13 cellular contexts compared by ENCODE assay signal in the genomic region with DNA sequence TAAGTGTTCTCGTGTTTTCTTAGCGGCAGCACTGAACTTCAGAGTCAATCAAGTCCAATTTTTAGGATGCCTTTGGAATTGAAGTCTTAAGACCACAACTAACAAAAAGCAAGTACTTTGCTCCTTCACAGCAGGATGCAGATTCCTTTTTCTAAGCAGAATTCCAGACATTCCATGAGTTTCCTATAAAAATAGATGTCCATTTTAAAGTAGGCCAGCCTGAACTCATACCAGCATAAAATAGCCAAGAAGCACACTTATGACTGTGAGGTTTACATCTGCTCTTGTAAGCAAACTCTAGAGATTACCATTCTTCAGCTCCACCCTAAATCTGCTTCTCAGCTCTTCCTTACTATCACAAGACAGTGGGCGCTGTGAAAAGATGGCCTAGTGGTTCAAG.
DNase-seq lines count a peak whose midpoint lies in the region; ATAC-seq, FAIRE-seq and TF ChIP-seq lines count a peak whose summit lies in the region.
"Had no signal": no experiment of that assay in that cellular context is flagged by ENCODE, and none has a peak within 500 bp of the region (broad histone marks: within the 10 kb centered on the region; RNA-seq: fewer than 3 reads in every experiment).

No MANE protein-coding gene starts in this region.

- H3K27ac Mint-ChIP-seq in T-helper 17 cell, result peak overlapping the region; percentile 1
- peak overlapping the region; percentile 93 for H3K27ac Mint-ChIP-seq in osteocyte (ENCODE audit: unreplicated experiment)

- H3K9me3 Mint-ChIP-seq in osteocyte (ENCODE audit: unreplicated experiment), result no peaks in the 10 kb centered on the region
- H3K9me3 Mint-ChIP-seq: stimulated activated effector memory CD8-positive, alpha-beta T cell treated with anti-CD3 and anti-CD28 coated beads, Interleukin-12 subunit alpha, Interleukin-12 subunit beta, amount 100 ng/mL, for 72 hours had no signal

- ATAC-seq in T-helper 17 cell, result no peak
- ATAC-seq: HCT116; Panc1; stimulated activated effector memory CD8-positive, alpha-beta T cell treated with anti-CD3 and anti-CD28 coated beads, Interleukin-12 subunit alpha, Interleukin-12 subunit beta, amount 100 ng/mL, for 72 hours had no signal

- no peak for TF ChIP-seq CTCF in foreskin fibroblast (IDR thresholded peaks at IDR 0.05; ENCODE audit: low read depth, low read length)
- no peak for TF ChIP-seq CTCF in osteocyte (IDR thresholded peaks at IDR 0.05)

- H3K4me1 Mint-ChIP-seq in T-helper 17 cell, result peaks cover 11% of the 10 kb centered on the region
- H3K4me1 Mint-ChIP-seq in osteocyte (ENCODE audit: unreplicated experiment), result peaks cover 72% of the 10 kb centered on the region

- H3K27me3 Mint-ChIP-seq in T-helper 17 cell, result no peaks in the 10 kb centered on the region
- no peaks in the 10 kb centered on the region for H3K27me3 Mint-ChIP-seq in osteocyte (ENCODE audit: unreplicated experiment)

- H3K36me3 Mint-ChIP-seq in T-helper 17 cell (ENCODE audit: low read depth), result no peaks in the 10 kb centered on the region
- no peaks in the 10 kb centered on the region for H3K36me3 Mint-ChIP-seq in osteocyte (ENCODE audit: unreplicated experiment)
- H3K36me3 Mint-ChIP-seq: stimulated activated effector memory CD8-positive, alpha-beta T cell treated with anti-CD3 and anti-CD28 coated beads, Interleukin-12 subunit alpha, Interleukin-12 subunit beta, amount 100 ng/mL, for 72 hours had no signal

- H3K4me3 ChIP-seq in foreskin fibroblast (ENCODE audit: low read depth in 1 of 2, low read length in 2 of 2), result no peak overlapping the region

- FAIRE-seq in G401.6 (lab: Jason Lieb, UNC), result peak; percentile 96

- no peak for DNase-seq in T-helper 17 cell
- DNase-seq in foreskin fibroblast, result peak; percentile 16 to 45
- no peak for DNase-seq in osteocyte (ENCODE audit: extremely low spot score, unreplicated experiment)
- DNase-seq in SKM-1 treated with dmso at 0.1 percent for 144 hours (lab: John Stamatoyannopoulos, UW; ENCODE audit: unreplicated experiment), result no peak
- DNase-seq in activated naive CD4-positive, alpha-beta T cell treated with Interleukin-2 at 50 U/mL for 16 hours, result no peak
- DNase-seq in MV-4-11 (lab: John Stamatoyannopoulos, UW), result no peak
- no peak for DNase-seq in GOT3 (lab: John Stamatoyannopoulos, UW)
- DNase-seq: amygdala, nucleus accumbens had no signal

- H3K4me3 Mint-ChIP-seq in T-helper 17 cell, result no peak overlapping the region
- no peak overlapping the region for H3K4me3 Mint-ChIP-seq in osteocyte (ENCODE audit: unreplicated experiment)
- H3K4me3 Mint-ChIP-seq: stimulated activated effector memory CD8-positive, alpha-beta T cell treated with anti-CD3 and anti-CD28 coated beads, Interleukin-12 subunit alpha, Interleukin-12 subunit beta, amount 100 ng/mL, for 72 hours had no signal

- no peaks in the 10 kb centered on the region for H3K9me3 ChIP-seq in T-helper 17 cell (ENCODE audit: control insufficient read depth, low read length, poor library complexity, severe bottlenecking)

Comparison
In these comparisons a context has a peak if more than half of its experiments do, and no peak if none do; other contexts are left out.
1. DNase-seq: peak in foreskin fibroblast (2 of 2); none in T-helper 17 cell (0 of 3), osteocyte (single experiment), SKM-1 treated with dmso at 0.1 percent for 144 hours (single experiment), activated naive CD4-positive, alpha-beta T cell treated with Interleukin-2 at 50 U/mL for 16 hours (single experiment), MV-4-11 (single experiment) and GOT3 (single experiment).